Comparison of ENCODE assay signal across 1 cellular context in genomic region chr2:196639180-196640030, GRCh38.
TF ChIP-seq lines count a peak whose summit lies in the region.

TSS of gene CCDC150 (plus strand) at chr2:196639715. CDS start at chr2:196639767, 52 bp downstream.

TF ChIP-seq in neural cell, 6 proteins besides CTCF, POLR2A, EP300 and RAD21 (continued from another document):
- no peak for TF ChIP-seq REST (IDR thresholded peaks at IDR 0.05; ENCODE audit: borderline replicate concordance)
- TF ChIP-seq SMC3 (conservative IDR thresholded peaks at IDR 0.05; ENCODE audit: poor library complexity), result peak; percentile 65
- no peak for TF ChIP-seq POLR2AphosphoS5 (IDR thresholded peaks at IDR 0.05)
- no peak for TF ChIP-seq EZH2 (IDR thresholded peaks at IDR 0.05; ENCODE audit: borderline replicate concordance, insufficient read depth, low read length, poor library complexity, severe bottlenecking)
TF ChIP-seq in neural cell: peak in this region for 3.
